21 cellular contexts compared by ENCODE assay signal in genomic region chr14:97783001-97783400, GRCh38.
"Had no signal": no experiment of that assay in that cellular context is flagged by ENCODE, and none has a peak within 500 bp of the region (broad histone marks: within the 10 kb centered on the region; RNA-seq: fewer than 3 reads in every experiment).

No MANE protein-coding gene starts in this region.

- H3K36me3 ChIP-seq: MG63, SJSA1 had no signal

- H3K4me1 ChIP-seq: SJSA1 had no signal

- H3K9me3 ChIP-seq: MG63, SJSA1 had no signal

- H3K4me3 ChIP-seq: MG63, SJSA1, SK-N-MC had no signal

- DNase-seq: Karpas-422, KBM-7, MG63, NCI-H1092 treated with DMSO at 0.1 percent for 48 hours, NCI-H1436, NCI-H187, NCI-H2029, NCI-H2081 treated with DMSO at 0.1 percent for 48 hours, NCI-H2171, NCI-H226, NCI-H446, NCI-H510A, NCI-H524 treated with DMSO at 0.1 percent for 48 hours, NCI-H69, NCI-H774, Right ventricle myocardium superior, RPMI8226, SIG-M5 had no signal

- FAIRE-seq: RCC 7860 had no signal

- H3K27ac ChIP-seq: SJSA1, SK-N-MC had no signal

- H3K27me3 ChIP-seq: MG63, SJSA1 had no signal
